Comparison of ENCODE assay signal across 19 cellular contexts in the genomic region with DNA sequence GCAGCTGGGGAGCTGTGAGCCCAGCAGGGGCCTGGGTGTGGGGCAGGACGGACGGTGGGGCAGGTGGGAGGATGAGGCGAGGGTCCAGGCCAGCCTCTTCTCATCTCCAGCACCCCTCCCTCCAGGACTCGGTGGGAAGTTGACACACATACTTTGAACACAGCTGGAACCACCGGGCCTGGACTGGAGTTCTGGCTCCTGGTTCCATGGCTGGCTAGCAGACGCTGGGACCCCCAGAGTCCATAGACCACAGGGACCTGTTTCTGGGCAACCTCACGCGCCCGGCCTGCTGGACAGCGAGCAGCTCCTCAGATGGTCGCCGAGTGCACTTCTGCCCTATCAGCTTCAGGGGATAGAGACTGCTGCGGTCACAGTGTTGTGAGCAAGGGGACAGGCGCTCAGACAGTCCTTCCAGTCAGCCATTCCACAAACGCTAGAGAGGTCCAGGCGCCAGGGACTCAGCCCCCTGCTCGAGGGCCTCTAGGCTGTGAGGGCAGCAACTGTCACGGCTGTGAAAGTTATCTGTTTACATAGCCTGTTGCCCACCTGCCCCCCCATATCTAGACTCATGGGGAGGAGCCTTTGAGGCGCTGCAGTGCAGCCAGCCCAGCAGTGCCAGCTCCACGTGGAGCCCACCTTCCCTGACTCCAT. TPM values are rescaled to one million over a fixed set of nuclear protein-coding genes. Genes with fewer than 3 reads are reported as not detected.
DNase-seq lines count a peak whose midpoint lies in the region; ATAC-seq and TF ChIP-seq lines count a peak whose summit lies in the region.
"Had no signal": no experiment of that assay in that cellular context is flagged by ENCODE, and none has a peak within 500 bp of the region (broad histone marks: within the 10 kb centered on the region; RNA-seq: fewer than 3 reads in every experiment).

No MANE protein-coding gene starts in this region.

- TF ChIP-seq CTCF in CD8-positive, alpha-beta T cell (IDR thresholded peaks at IDR 0.05): no peak
- no peak for TF ChIP-seq CTCF in chondrocyte (IDR thresholded peaks at IDR 0.05)

- DNase-seq in NCI-H748 (lab: John Stamatoyannopoulos, UW; ENCODE audit: unreplicated experiment): peak; percentile 4
- no peak for DNase-seq in NCI-H748 treated with DMSO at 0.1 percent for 48 hours (lab: John Stamatoyannopoulos, UW)
- no peak for DNase-seq in CD8-positive, alpha-beta T cell
- DNase-seq in chondrocyte (ENCODE audit: low spot score): peak; percentile 90
- peak; percentile 77 for DNase-seq in posterior vena cava (ENCODE audit: low spot score)
- no peak for DNase-seq in activated naive CD8-positive, alpha-beta T cell treated with anti-CD3 and anti-CD28 coated beads, Interleukin-2, amount 50 U/mL, for 24 hours
- no peak for DNase-seq in stimulated activated naive CD4-positive, alpha-beta T cell (lab: John Stamatoyannopoulos, UW)
- no peak for DNase-seq in iPS-NIHi11 (ENCODE audit: low spot score)
- DNase-seq: activated CD4-positive, alpha-beta T cell treated with anti-CD3 and anti-CD28 coated beads, Interleukin-2, amount 50 U/mL, for 48 hours; activated T-cell treated with anti-CD3 and anti-CD28 coated beads for 4 hours; NCI-H1092 treated with DMSO at 0.1 percent for 48 hours; stimulated activated CD4-positive, alpha-beta T cell treated with anti-CD3 and anti-CD28 coated beads, Interleukin-4, amount 100 ng/mL, for 4 hours had no signal

- intact Hi-C loops in CD8-positive, alpha-beta T cell (cut with DNase I, micrococcal nuclease): no loop called here
- intact Hi-C loops in posterior vena cava (cut with DNase I): no loop called here

- no peaks in the 10 kb centered on the region for H3K9me3 ChIP-seq in CD8-positive, alpha-beta T cell (ENCODE audit: low read length)
- H3K9me3 ChIP-seq: neutrophil, SJSA1 had no signal

- no peak overlapping the region for H3K4me3 Mint-ChIP-seq in CD8-positive, alpha-beta T cell
- no peak overlapping the region for H3K4me3 Mint-ChIP-seq in chondrocyte (ENCODE audit: unreplicated experiment)
- no peak overlapping the region for H3K4me3 Mint-ChIP-seq in activated naive CD8-positive, alpha-beta T cell treated with anti-CD3 and anti-CD28 coated beads, Interleukin-2, amount 50 U/mL, for 24 hours
- H3K4me3 Mint-ChIP-seq: activated naive CD8-positive, alpha-beta T cell; mesothelial cell of epicardium; T-helper 2 cell treated with Interferon-gamma antibody and Interleukin-4, amounts not matched to agents 5 μg/mL and 100 μg/mL, for 36 hours; WTC11 had no signal

- H3K27me3 ChIP-seq in CD8-positive, alpha-beta T cell (ENCODE audit: insufficient read depth, low read length): no peaks in the 10 kb centered on the region
- H3K27me3 ChIP-seq: neutrophil, SJSA1 had no signal

- no peak overlapping the region for H3K27ac ChIP-seq in CD8-positive, alpha-beta T cell (ENCODE audit: low read depth, low read length)
- H3K27ac ChIP-seq: neutrophil, SJSA1 had no signal

- CTCF ChIA-PET in CD8-positive, alpha-beta T cell (lab: Charles Lee): interaction anchor here (0.7 to 5.3 kb wide), 2 partner anchors 23 to 71 kb away, joined by 3 to 42 read pairs; no protein-coding TSS in a partner anchor

- H3K36me3 Mint-ChIP-seq in CD8-positive, alpha-beta T cell: peaks cover 35% of the 10 kb centered on the region
- peaks cover 11% of the 10 kb centered on the region for H3K36me3 Mint-ChIP-seq in chondrocyte (ENCODE audit: low read depth)
- H3K36me3 Mint-ChIP-seq in activated naive CD8-positive, alpha-beta T cell treated with anti-CD3 and anti-CD28 coated beads, Interleukin-2, amount 50 U/mL, for 24 hours (ENCODE audit: low read depth): peaks cover 15% of the 10 kb centered on the region

- H3K4me1 ChIP-seq in CD8-positive, alpha-beta T cell (ENCODE audit: insufficient read depth, low read length): no peaks in the 10 kb centered on the region

- H3K27me3 Mint-ChIP-seq in CD8-positive, alpha-beta T cell (ENCODE audit: low read depth): no peaks in the 10 kb centered on the region
- no peaks in the 10 kb centered on the region for H3K27me3 Mint-ChIP-seq in chondrocyte (ENCODE audit: low read depth)
- no peaks in the 10 kb centered on the region for H3K27me3 Mint-ChIP-seq in activated naive CD8-positive, alpha-beta T cell treated with anti-CD3 and anti-CD28 coated beads, Interleukin-2, amount 50 U/mL, for 24 hours
- H3K27me3 Mint-ChIP-seq: activated naive CD8-positive, alpha-beta T cell had no signal

- H3K36me3 ChIP-seq in CD8-positive, alpha-beta T cell (ENCODE audit: insufficient read depth, low read length): peaks cover 9% of the 10 kb centered on the region

- no peaks in the 10 kb centered on the region for H3K9me3 Mint-ChIP-seq in CD8-positive, alpha-beta T cell
- H3K9me3 Mint-ChIP-seq in chondrocyte (ENCODE audit: low read depth): no peaks in the 10 kb centered on the region
- no peaks in the 10 kb centered on the region for H3K9me3 Mint-ChIP-seq in activated naive CD8-positive, alpha-beta T cell treated with anti-CD3 and anti-CD28 coated beads, Interleukin-2, amount 50 U/mL, for 24 hours
- H3K9me3 Mint-ChIP-seq: mesothelial cell of epicardium; T-helper 2 cell treated with Interferon-gamma antibody and Interleukin-4, amounts not matched to agents 5 μg/mL and 100 μg/mL, for 36 hours had no signal

- H3K4me3 ChIP-seq in CD8-positive, alpha-beta T cell (ENCODE audit: low read depth, low read length): no peak overlapping the region
- H3K4me3 ChIP-seq: SJSA1 had no signal

- peaks cover 2% of the 10 kb centered on the region for H3K4me1 Mint-ChIP-seq in CD8-positive, alpha-beta T cell (ENCODE audit: low read depth)
- H3K4me1 Mint-ChIP-seq in chondrocyte (ENCODE audit: low read depth): no peaks in the 10 kb centered on the region
- H3K4me1 Mint-ChIP-seq in activated naive CD8-positive, alpha-beta T cell treated with anti-CD3 and anti-CD28 coated beads, Interleukin-2, amount 50 U/mL, for 24 hours: no peaks in the 10 kb centered on the region
- H3K4me1 Mint-ChIP-seq: mesothelial cell of epicardium had no signal

- peak overlapping the region; percentile 57 for H3K27ac Mint-ChIP-seq in CD8-positive, alpha-beta T cell
- H3K27ac Mint-ChIP-seq in chondrocyte (ENCODE audit: unreplicated experiment): no peak overlapping the region
- no peak overlapping the region for H3K27ac Mint-ChIP-seq in activated naive CD8-positive, alpha-beta T cell treated with anti-CD3 and anti-CD28 coated beads, Interleukin-2, amount 50 U/mL, for 24 hours
- H3K27ac Mint-ChIP-seq: mesothelial cell of epicardium, WTC11 had no signal

- no peak for ATAC-seq in CD8-positive, alpha-beta T cell
- ATAC-seq in activated naive CD8-positive, alpha-beta T cell treated with anti-CD3 and anti-CD28 coated beads, Interleukin-2, amount 50 U/mL, for 24 hours: no peak
- ATAC-seq: left lobe of liver, WTC11 had no signal

- POLR2A ChIA-PET in CD8-positive, alpha-beta T cell (lab: Charles Lee): no interaction called here

RNA-seq across cellular contexts. Expression of a gene that starts 25.2 kb away (rescaled TPM):
- total RNA-seq in CD8-positive, alpha-beta T cell: 10 to 100 TPM; 11.4 to 15.7 TPM
- total RNA-seq in chondrocyte (9.8 to 12.6 TPM (median 11.7 TPM) in 3 replicates), posterior vena cava (10 to 100 TPM in 1 of 2 donors, 1 to 10 TPM in 1; 9.3 to 13.8 TPM)

RNA-seq across cellular contexts. Expression of a gene that starts 45.0 kb away (rescaled TPM):
- total RNA-seq in CD8-positive, alpha-beta T cell: 10 to 100 TPM; 36.9 to 40.7 TPM
- 38.7 to 40.7 TPM (median 40.5 TPM) in 3 replicates for total RNA-seq in chondrocyte
- total RNA-seq in posterior vena cava: 10 to 100 TPM; 34.9 to 36.4 TPM

Comparison
In these comparisons a context has a peak if more than half of its experiments do, and no peak if none do; other contexts are left out.
1. DNase-seq: peak in NCI-H748 (single experiment), chondrocyte (single experiment) and posterior vena cava (single experiment); none in NCI-H748 treated with DMSO at 0.1 percent for 48 hours (single experiment), CD8-positive, alpha-beta T cell (0 of 7), activated naive CD8-positive, alpha-beta T cell treated with anti-CD3 and anti-CD28 coated beads, Interleukin-2, amount 50 U/mL, for 24 hours (single experiment), stimulated activated naive CD4-positive, alpha-beta T cell (0 of 6) and iPS-NIHi11 (single experiment).